ENCODE assay signal across 20 cellular contexts in the genomic region with DNA sequence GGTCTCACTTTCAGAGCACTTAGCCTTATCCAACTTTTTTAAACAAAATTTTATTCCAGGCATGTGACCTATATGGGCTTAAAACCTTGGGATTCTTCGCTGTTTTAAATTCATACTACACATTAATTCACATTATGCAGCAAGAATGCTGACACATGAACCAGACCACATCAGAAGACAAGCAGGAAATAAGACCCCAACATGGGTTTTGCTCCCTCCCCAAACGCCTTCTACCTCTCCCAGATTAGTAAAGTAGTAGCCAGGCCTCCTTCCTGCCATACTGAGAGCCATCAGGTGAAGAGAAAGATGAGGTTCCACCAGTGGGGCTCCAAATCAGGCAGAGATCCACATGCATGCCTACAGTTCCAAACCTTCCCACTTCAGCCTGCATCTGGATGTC. TPM values are rescaled to one million over a fixed set of nuclear protein-coding genes. Genes with fewer than 3 reads are reported as not detected.
"Had no signal": no experiment of that assay in that cellular context is flagged by ENCODE, and none has a peak within 500 bp of the region (broad histone marks: within the 10 kb centered on the region; RNA-seq: fewer than 3 reads in every experiment).

No MANE protein-coding gene starts in this region.

- H3K27me3 ChIP-seq: Peyer's patch had no signal

- H3K9me3 Mint-ChIP-seq: activated naive CD4-positive, alpha-beta T cell treated with anti-CD3 and anti-CD28 coated beads, Interleukin-2, amount 50 U/mL, for 24 hours; activated T-cell treated with anti-CD3 and anti-CD28 coated beads, Interleukin-2, amount 50 U/mL, for 24 hours; activated T-helper 1 cell treated with anti-CD3 and anti-CD28 coated beads, Interleukin-12 subunit alpha, Interleukin-12 subunit beta, Interleukin-2, Interleukin-4 antibody, amounts not matched to agents 30 ng/mL and 10 ng/mL and 1 ng/mL, durations not matched to agents 14 hours and 24 hours and 36 hours; WTC11 had no signal

- H3K9me3 ChIP-seq: Peyer's patch had no signal

- H3K36me3 ChIP-seq: Peyer's patch had no signal

- ATAC-seq: activated CD8-positive, alpha-beta T cell treated with anti-CD3 and anti-CD28 coated beads, Interleukin-2, amount 10 ng/mL, durations not matched to agents 7 days and 5 days; T-helper 17 cell; WTC11 had no signal

- H3K4me3 Mint-ChIP-seq: activated CD8-positive, alpha-beta T cell treated with anti-CD3 and anti-CD28 coated beads, Interleukin-2, amount 10 ng/mL, durations not matched to agents 7 days and 5 days; activated naive CD4-positive, alpha-beta T cell treated with anti-CD3 and anti-CD28 coated beads, Interleukin-2, amount 50 U/mL, for 24 hours; activated T-cell treated with anti-CD3 and anti-CD28 coated beads, Interleukin-2, amount 50 U/mL, for 24 hours; activated T-helper 1 cell treated with anti-CD3 and anti-CD28 coated beads, Interleukin-12 subunit alpha, Interleukin-12 subunit beta, Interleukin-2, Interleukin-4 antibody, amounts not matched to agents 30 ng/mL and 10 ng/mL and 1 ng/mL, durations not matched to agents 14 hours and 24 hours and 36 hours; T-helper 17 cell; WTC11 had no signal

- H3K27ac Mint-ChIP-seq: activated CD8-positive, alpha-beta T cell treated with anti-CD3 and anti-CD28 coated beads, Interleukin-2, amount 10 ng/mL, durations not matched to agents 7 days and 5 days; activated naive CD4-positive, alpha-beta T cell treated with anti-CD3 and anti-CD28 coated beads, Interleukin-2, amount 50 U/mL, for 24 hours; activated T-cell treated with anti-CD3 and anti-CD28 coated beads, Interleukin-2, amount 50 U/mL, for 24 hours; activated T-helper 1 cell treated with anti-CD3 and anti-CD28 coated beads, Interleukin-12 subunit alpha, Interleukin-12 subunit beta, Interleukin-2, Interleukin-4 antibody, amounts not matched to agents 30 ng/mL and 10 ng/mL and 1 ng/mL, durations not matched to agents 14 hours and 24 hours and 36 hours; T-helper 17 cell; WTC11 had no signal

- H3K36me3 Mint-ChIP-seq: activated naive CD4-positive, alpha-beta T cell treated with anti-CD3 and anti-CD28 coated beads, Interleukin-2, amount 50 U/mL, for 24 hours had no signal

- DNase-seq: activated CD4-positive, alpha-beta T cell treated with anti-CD3 and anti-CD28 coated beads for 48 hours; activated CD4-positive, alpha-beta T cell treated with anti-CD3 and anti-CD28 coated beads, Interleukin-2, amount 50 U/mL, for 4 hours; activated CD4-positive, CD25-positive, alpha-beta regulatory T cell treated with anti-CD3 and anti-CD28 coated beads, Interleukin-2, amount 50 U/mL, for 72 hours; activated CD8-positive, alpha-beta T cell treated with anti-CD3 and anti-CD28 coated beads, Interleukin-2, amount 10 ng/mL, durations not matched to agents 7 days and 5 days; activated effector memory CD4-positive, alpha-beta T cell treated with Interleukin-2 at 50 U/mL for 16 hours; activated naive CD4-positive, alpha-beta T cell; activated T-cell treated with anti-CD3 and anti-CD28 coated beads, Interleukin-2, amount 50 U/mL, for 24 hours; aorta; Kasumi-1; NCI-H1092; NCI-H1694 treated with DMSO at 0.1 percent for 48 hours; NCI-H82; Peyer's patch; SHP77; T-helper 17 cell; T-helper 9 cell had no signal

RNA-seq across cellular contexts. Expression of a gene that starts 3.7 kb away (rescaled TPM):
- total RNA-seq: OCI-LY7 had no signal
